In genomic region chr19:36489920-36490415, GRCh38 we compare ENCODE assay signal across 8 cellular contexts. TPM values are rescaled to one million over a fixed set of nuclear protein-coding genes. Genes with fewer than 3 reads are reported as not detected.
DNase-seq lines count a peak whose midpoint lies in the region; ATAC-seq and TF ChIP-seq lines count a peak whose summit lies in the region.

No MANE protein-coding gene starts in this region.

- H3K27me3 ChIP-seq in testis: no peaks in the 10 kb centered on the region

- DNase-seq in AG08395 (ENCODE audit: low spot score) (peak; percentile 91), NCI-H748 treated with DMSO at 0.1 percent for 48 hours (lab: John Stamatoyannopoulos, UW) (peak; percentile 98), activated T-cell treated with anti-CD3 and anti-CD28 coated beads for 48 hours (ENCODE audit: low read depth) (peak; percentile 61), fibroblast of peridontal ligament (ENCODE audit: extremely low read depth) (peak; percentile 97), nephron progenitor cell (peak; percentile 71), testis (peak; percentile 92)

- H3K27ac Mint-ChIP-seq in nephron progenitor cell: peak overlapping the region; percentile 100

- intact Hi-C loops in testis (cut with DNase I; ENCODE audit: low total_unique reads): no loop called here

- WGBS in testis, 2 donors: 2 to 5% methylated on average over 15 of the region's 15 CpGs

- H3K27ac ChIP-seq in testis: peak overlapping the region; percentile 91 to 93

- H3K9me3 ChIP-seq in testis: no peaks in the 10 kb centered on the region

- peak overlapping the region; percentile 99 for H3K4me3 Mint-ChIP-seq in nephron progenitor cell

- H3K4me3 ChIP-seq in testis: peak overlapping the region; percentile 66 to 82

- H3K27me3 Mint-ChIP-seq in nephron progenitor cell (ENCODE audit: low read depth, poor library complexity): peaks cover 4% of the 10 kb centered on the region

- TF ChIP-seq CTCF in nephron progenitor cell (IDR thresholded peaks at IDR 0.05) (no peak), testis (IDR thresholded peaks at IDR 0.05) (no peak)

- peaks cover 92% of the 10 kb centered on the region for H3K9me3 Mint-ChIP-seq in nephron progenitor cell

- peaks cover 19% of the 10 kb centered on the region for H3K4me1 Mint-ChIP-seq in nephron progenitor cell

- TF ChIP-seq POLR2A in testis (IDR thresholded peaks at IDR 0.05): no peak

- peaks cover 3% of the 10 kb centered on the region for H3K4me1 ChIP-seq in testis

- peaks cover 58% of the 10 kb centered on the region for H3K36me3 Mint-ChIP-seq in nephron progenitor cell (ENCODE audit: low read depth)

- ATAC-seq in GM18517 (IDR thresholded peaks at IDR 0.05; ENCODE audit: unreplicated experiment): peak; percentile 39
- peak; percentile 40 for ATAC-seq in HG03097 (IDR thresholded peaks at IDR 0.05; ENCODE audit: low FRiP score, unreplicated experiment)

- H3K36me3 ChIP-seq in testis (ENCODE audit: low read depth, missing control alignments): no peaks in the 10 kb centered on the region

RNA-seq across cellular contexts. Expression of gene ZNF566, which starts 0.6 kb away (rescaled TPM):
- 10 to 100 TPM; 12.1 to 15.0 TPM for total RNA-seq in testis
- polyA plus RNA-seq in testis (ENCODE audit: insufficient read depth, low read depth, low replicate concordance): 7.5 TPM

RNA-seq across cellular contexts. Expression of gene ZNF260, which starts 38.1 kb away (rescaled TPM):
- 10 to 100 TPM; 14.2 to 15.4 TPM for total RNA-seq in testis
- 5.7 TPM for polyA plus RNA-seq in testis (ENCODE audit: insufficient read depth, low read depth, low replicate concordance)

Comparison
In these comparisons a context has a peak if more than half of its experiments do, and no peak if none do; other contexts are left out.
1. Peak in every context shown above with its lines: DNase-seq, ATAC-seq, H3K4me3 ChIP-seq and H3K27ac ChIP-seq.